Comparison of ENCODE assay signal across 13 cellular contexts in genomic region chr20:62710886-62711702, GRCh38. TPM values are rescaled to one million over a fixed set of nuclear protein-coding genes. Genes with fewer than 3 reads are reported as not detected.
DNase-seq lines count a peak whose midpoint lies in the region; ATAC-seq, FAIRE-seq and TF ChIP-seq lines count a peak whose summit lies in the region.
"Had no signal": no experiment of that assay in that cellular context is flagged by ENCODE, and none has a peak within 500 bp of the region (broad histone marks: within the 10 kb centered on the region; RNA-seq: fewer than 3 reads in every experiment).

No MANE protein-coding gene starts in this region.

- no peak overlapping the region for H3K27ac Mint-ChIP-seq in osteocyte (ENCODE audit: unreplicated experiment)
- H3K27ac Mint-ChIP-seq: type B pancreatic cell had no signal

- intact Hi-C loops in Right ventricle myocardium inferior (cut with DNase I) = loop anchor here (5.0 kb wide), 1 partner anchor 56 kb away; no protein-coding TSS in a partner anchor
- intact Hi-C loops in cardiac septum (cut with DNase I) = no loop called here

- H3K4me1 Mint-ChIP-seq in osteocyte (ENCODE audit: unreplicated experiment) = peaks cover 4% of the 10 kb centered on the region

- TF ChIP-seq CTCF in osteocyte (IDR thresholded peaks at IDR 0.05) = no peak

- ATAC-seq in Right ventricle myocardium inferior = no peak
- ATAC-seq in stimulated activated naive CD8-positive, alpha-beta T cell treated with anti-CD3 and anti-CD28 coated beads, Interleukin-15, Interleukin-2, amounts not matched to agents 100 U/mL and 50 U/mL, for 24 hours = peak; percentile 55

- in situ Hi-C loops in T47D (cut with HindIII; ENCODE audit: low pct_unique_long_range_greater_than_20kb, low sequenced_read_pairs) = no loop called here

- peaks cover 40% of the 10 kb centered on the region for H3K27me3 Mint-ChIP-seq in osteocyte (ENCODE audit: unreplicated experiment)

- FAIRE-seq in GM12892 (lab: Jason Lieb, UNC) = no peak
- FAIRE-seq: astrocyte had no signal

- H3K9me3 Mint-ChIP-seq in osteocyte (ENCODE audit: unreplicated experiment) = no peaks in the 10 kb centered on the region
- H3K9me3 Mint-ChIP-seq: type B pancreatic cell had no signal

- TF ChIP-seq POLR2A in GM12892 (IDR thresholded peaks at IDR 0.05; ENCODE audit: low read depth, low read length) = no peak

- DNase-seq in Right ventricle myocardium inferior (ENCODE audit: missing footprints) (peak; percentile 60), cardiac septum (ENCODE audit: low spot score) (no peak), OCI-M1 (lab: John Stamatoyannopoulos, UW) (peak; percentile 28), T47D (ENCODE audit: low read depth in 1 of 2, low spot score in 1 of 2) (peak; percentile 47 to 52), osteocyte (ENCODE audit: extremely low spot score, unreplicated experiment) (no peak), GM12892 (ENCODE audit: insufficient read length) (no peak)
- DNase-seq in stimulated activated naive CD8-positive, alpha-beta T cell treated with anti-CD3 and anti-CD28 coated beads, Interleukin-15, Interleukin-2, amounts not matched to agents 100 U/mL and 50 U/mL, for 24 hours = peak; percentile 26
- DNase-seq in effector CD4-positive, alpha-beta T cell = no peak
- DNase-seq: mesendoderm, MG63 had no signal

- no peak overlapping the region for H3K4me3 Mint-ChIP-seq in osteocyte (ENCODE audit: unreplicated experiment)
- H3K4me3 Mint-ChIP-seq: type B pancreatic cell had no signal

- H3K36me3 Mint-ChIP-seq in osteocyte (ENCODE audit: unreplicated experiment) = no peaks in the 10 kb centered on the region
- H3K36me3 Mint-ChIP-seq: type B pancreatic cell had no signal

RNA-seq across cellular contexts. Expression of gene NTSR1, which starts 2.5 kb away (rescaled TPM):
- not detected for total RNA-seq in Right ventricle myocardium inferior
- total RNA-seq in cardiac septum = 0.08 TPM
- 0.11 and 0.16 TPM in 2 replicates for total RNA-seq in osteocyte
- polyA plus RNA-seq in GM12892 (2012; ENCODE audit: missing spikeins) = not detected
- total RNA-seq: T-helper 1 cell treated with Interleukin-12 subunit alpha and Interleukin-12 subunit beta and Interleukin-4 antibody, amounts not matched to agents 30 ng/mL and 1 ng/mL, for 36 hours had no signal

Comparison
In these comparisons a context has a peak if more than half of its experiments do, and no peak if none do; other contexts are left out.
1. DNase-seq: peak in Right ventricle myocardium inferior (single experiment), OCI-M1 (single experiment), T47D (2 of 2) and stimulated activated naive CD8-positive, alpha-beta T cell treated with anti-CD3 and anti-CD28 coated beads, Interleukin-15, Interleukin-2, amounts not matched to agents 100 U/mL and 50 U/mL, for 24 hours (single experiment); none in cardiac septum (single experiment), effector CD4-positive, alpha-beta T cell (single experiment), osteocyte (single experiment) and GM12892 (single experiment).